ENCODE assay signal across 8 cellular contexts in the genomic region with DNA sequence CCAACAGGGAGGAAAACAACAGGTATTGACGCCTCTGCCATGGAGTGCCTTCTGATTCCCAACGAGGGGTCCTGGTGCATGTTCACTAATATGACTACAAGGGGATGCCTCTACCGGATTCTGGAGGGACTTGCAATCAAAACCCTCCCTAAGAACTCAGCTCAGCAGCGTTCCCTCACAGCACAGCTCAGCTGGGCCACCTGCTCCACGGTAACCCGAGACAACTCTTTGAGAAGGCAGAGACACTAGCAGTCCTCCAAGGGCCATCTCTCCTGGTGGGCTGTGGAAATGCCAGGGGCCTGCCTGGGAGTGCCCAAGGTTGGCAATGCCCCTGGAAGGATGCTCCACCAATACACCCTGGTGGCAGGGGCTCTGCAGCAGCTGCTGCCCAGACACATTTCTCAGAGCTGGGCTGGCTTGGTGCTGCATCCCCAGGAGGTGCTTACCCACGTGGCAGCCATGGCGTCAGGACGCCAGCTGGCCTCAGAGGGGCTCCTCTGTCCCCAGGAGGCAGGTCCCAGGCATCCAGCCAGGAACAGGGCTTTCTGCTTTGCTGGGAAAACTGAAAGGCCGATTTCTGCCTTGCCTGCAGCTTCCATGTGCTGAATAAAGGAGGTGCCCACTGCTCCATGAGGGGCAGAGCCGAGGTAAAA. TPM values are rescaled to one million over a fixed set of nuclear protein-coding genes. Genes with fewer than 3 reads are reported as not detected.
DNase-seq lines count a peak whose midpoint lies in the region; ATAC-seq and TF ChIP-seq lines count a peak whose summit lies in the region.

No MANE protein-coding gene starts in this region.

- in situ Hi-C loops in HAP-1 (cut with MboI; ENCODE audit: low sequenced_read_pairs), result no loop called here

- DNase-seq in CD14-positive monocyte (ENCODE audit: low spot score) (no peak), NCI-H2107 treated with DMSO at 0.1 percent for 48 hours (lab: John Stamatoyannopoulos, UW; ENCODE audit: unreplicated experiment) (peak; percentile 87), brain pericyte (ENCODE audit: low read depth, low spot score) (peak; percentile 84), HAP-1 (ENCODE audit: low spot score in 2 of 2) (no peak), amniotic stem cell (lab: John Stamatoyannopoulos, UW) (no peak), DMS153 treated with DMSO at 0.1 percent for 48 hours (lab: John Stamatoyannopoulos, UW; ENCODE audit: unreplicated experiment) (no peak)

- no peaks in the 10 kb centered on the region for H3K9me3 ChIP-seq in HAP-1

- H3K27ac Mint-ChIP-seq in CD14-positive monocyte, result peak overlapping the region in 6 of 7 donors; percentile 35 to 90 (median 84)
- H3K27ac Mint-ChIP-seq in nephron, result peak overlapping the region; percentile 15 to 79 (median 70)

- no peaks in the 10 kb centered on the region; the same call in 1 of the 2 replicates for H3K36me3 ChIP-seq in HAP-1 (replicated peaks)

- TF ChIP-seq CTCF in CD14-positive monocyte (IDR thresholded peaks at IDR 0.05), result no peak
- TF ChIP-seq CTCF in nephron (IDR thresholded peaks at IDR 0.05; ENCODE audit: unreplicated experiment in 3 of 3), result no peak

- H3K36me3 Mint-ChIP-seq in CD14-positive monocyte, result peaks cover 10 to 23% of the 10 kb centered on the region in 2 donors
- peaks cover 7% of the 10 kb centered on the region for H3K36me3 Mint-ChIP-seq in nephron (ENCODE audit: low read depth)

- ATAC-seq in GM18498 (IDR thresholded peaks at IDR 0.05; ENCODE audit: unreplicated experiment), result no peak

- H3K4me3 Mint-ChIP-seq in CD14-positive monocyte, result no peak overlapping the region
- no peak overlapping the region for H3K4me3 Mint-ChIP-seq in nephron

- peaks cover 49% of the 10 kb centered on the region for H3K4me1 Mint-ChIP-seq in CD14-positive monocyte
- H3K4me1 Mint-ChIP-seq in nephron, result peaks cover 35% of the 10 kb centered on the region

- no peak overlapping the region for H3K4me3 ChIP-seq in HAP-1

- no peaks in the 10 kb centered on the region for H3K27me3 ChIP-seq in HAP-1 (ENCODE audit: low read depth)

- peaks cover 0 to 5% (median 3%) of the 10 kb centered on the region in 3 donors for H3K27me3 Mint-ChIP-seq in CD14-positive monocyte (ENCODE audit: low read depth in 3 of 3)
- peaks cover 4% of the 10 kb centered on the region for H3K27me3 Mint-ChIP-seq in nephron (ENCODE audit: low read depth)

- intact Hi-C loops in CD14-positive monocyte (cut with micrococcal nuclease), result no loop called here

- H3K9me3 Mint-ChIP-seq in CD14-positive monocyte, result peaks cover 0 to 3% (median 0%) of the 10 kb centered on the region in 7 donors
- no peaks in the 10 kb centered on the region for H3K9me3 Mint-ChIP-seq in nephron

- H3K4me1 ChIP-seq in HAP-1, result no peaks in the 10 kb centered on the region

RNA-seq across cellular contexts. Expression of gene CDIP1, which starts 16.5 kb away (rescaled TPM):
- 10 to 100 TPM in 1 of 2 donors, 1 to 10 TPM in 1; 8.6 to 10.8 TPM for polyA plus RNA-seq in CD14-positive monocyte

RNA-seq across cellular contexts. Expression of gene C16orf96, which starts 34.0 kb away (rescaled TPM):
- polyA plus RNA-seq in CD14-positive monocyte, result not detected

RNA-seq across cellular contexts. Expression of gene HMOX2, which starts 45.9 kb away (rescaled TPM):
- 10 to 100 TPM; 25.0 to 33.2 TPM for polyA plus RNA-seq in CD14-positive monocyte

RNA-seq across cellular contexts. Expression of gene NMRAL1, which starts 47.7 kb away (rescaled TPM):
- polyA plus RNA-seq in CD14-positive monocyte, result 10 to 100 TPM; 39.2 to 49.4 TPM

Comparison
In these comparisons a context has a peak if more than half of its experiments do, and no peak if none do; other contexts are left out.
1. DNase-seq: peak in NCI-H2107 treated with DMSO at 0.1 percent for 48 hours (single experiment) and brain pericyte (single experiment); none in CD14-positive monocyte (single experiment), HAP-1 (0 of 2), amniotic stem cell (single experiment) and DMS153 treated with DMSO at 0.1 percent for 48 hours (single experiment).